Comparison of ENCODE assay signal across 1 cellular context in the genomic region with DNA sequence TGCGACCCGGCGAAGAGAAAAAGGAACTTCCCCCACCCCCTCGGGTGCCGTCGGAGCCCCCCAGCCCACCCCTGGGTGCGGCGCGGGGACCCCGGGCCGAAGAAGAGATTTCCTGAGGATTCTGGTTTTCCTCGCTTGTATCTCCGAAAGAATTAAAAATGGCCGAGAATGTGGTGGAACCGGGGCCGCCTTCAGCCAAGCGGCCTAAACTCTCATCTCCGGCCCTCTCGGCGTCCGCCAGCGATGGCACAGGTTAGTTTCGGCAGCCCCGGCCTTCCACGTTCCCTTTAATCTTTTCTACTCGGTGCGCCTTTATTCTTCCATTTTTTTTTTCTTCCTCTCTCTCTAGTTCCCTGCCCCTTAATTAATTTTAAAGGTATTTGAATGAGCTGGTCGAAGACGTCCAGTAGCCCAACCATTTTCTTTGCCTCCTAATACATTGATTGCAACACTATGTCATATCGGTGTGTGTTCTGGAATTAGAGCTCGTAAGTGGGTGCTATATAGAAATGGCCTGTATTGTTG.
A peak's percentile ranks its signal among the peaks of the same experiment; 100 is the strongest.
TF ChIP-seq lines count a peak whose summit lies in the region.

No MANE protein-coding gene starts in this region.

TF ChIP-seq in H1, 55 proteins besides CTCF, POLR2A, EP300 and RAD21:
- TF ChIP-seq TBP (IDR thresholded peaks at IDR 0.05; ENCODE audit: low read depth, low read length) (no peak), ASH2L (IDR thresholded peaks at IDR 0.05; ENCODE audit: low read length) (peak; percentile 54), CHD1 (IDR thresholded peaks at IDR 0.05; ENCODE audit: low read depth, low read length) (peak; percentile 22; the same call in 1 of the 2 replicates), BCL11A (IDR thresholded peaks at IDR 0.05; ENCODE audit: low read depth in 2 of 2, low read length in 2 of 2) (no peak), HDAC2 (IDR thresholded peaks at IDR 0.05; ENCODE audit: borderline replicate concordance in 1 of 2, low read depth in 2 of 2, low read length in 2 of 2) (peak in 1 of 2 experiments; percentile 25; a peak in 1 of 4 replicates)
